In the genomic region with DNA sequence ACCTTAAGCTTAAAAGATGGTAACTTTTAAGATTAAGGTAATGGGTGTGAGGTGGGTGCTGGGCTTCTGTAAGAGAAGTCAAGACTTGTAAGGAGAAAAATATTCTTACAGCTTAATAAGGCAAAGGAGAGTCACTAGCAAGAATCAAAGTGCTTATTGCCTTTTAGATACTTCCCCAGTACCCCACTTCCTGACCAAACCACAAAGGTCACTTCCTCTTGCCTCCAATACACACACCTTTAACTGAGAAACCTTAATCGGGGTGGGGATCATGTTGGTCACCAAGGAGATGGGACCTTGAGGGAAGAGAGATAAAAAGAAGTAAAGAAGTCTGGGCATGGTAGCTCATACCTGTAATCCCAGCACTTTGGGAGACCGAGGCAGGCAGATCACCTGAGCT, we compare ENCODE assay signal across 10 cellular contexts. TPM values are rescaled to one million over a fixed set of nuclear protein-coding genes. Genes with fewer than 3 reads are reported as not detected.
DNase-seq lines count a peak whose midpoint lies in the region; ATAC-seq, FAIRE-seq and TF ChIP-seq lines count a peak whose summit lies in the region.
"Had no signal": no experiment of that assay in that cellular context is flagged by ENCODE, and none has a peak within 500 bp of the region (broad histone marks: within the 10 kb centered on the region; RNA-seq: fewer than 3 reads in every experiment).

No MANE protein-coding gene starts in this region.

- TF ChIP-seq EP300 in K562 (IDR thresholded peaks at IDR 0.05; ENCODE audit: low read length), result no peak

- POLR2A ChIA-PET in K562 (lab: Yijun Ruan, JAX), result interaction anchor here (0.7 kb wide), 1 partner anchor 51 kb away, joined by 3 read pairs; no protein-coding TSS in a partner anchor

- H3K4me2 ChIP-seq in DOHH2 (ENCODE audit: low read length) (peak overlapping the region; percentile 66), K562 (ENCODE audit: insufficient read depth, low read length) (no peak overlapping the region)

- no peaks in the 10 kb centered on the region for H3K9me1 ChIP-seq in K562 (ENCODE audit: control insufficient read depth, insufficient read depth, low read length)

- no peak overlapping the region for H2AFZ ChIP-seq in K562 (ENCODE audit: low read depth, low read length)

- H3K36me3 ChIP-seq in DOHH2 (ENCODE audit: control insufficient read depth, low read length) (no peaks in the 10 kb centered on the region), K562 (ENCODE audit: control insufficient read depth, insufficient read depth, low read length) (no peaks in the 10 kb centered on the region), right lobe of liver (no peaks in the 10 kb centered on the region)

- H3K9me2 ChIP-seq in DOHH2 (replicated peaks; ENCODE audit: control insufficient read depth, low read length), result no peaks in the 10 kb centered on the region

- intact Hi-C loops in K562 (cut with micrococcal nuclease), result loop anchor here (10.0 kb wide), 1 partner anchor 66 kb away; no protein-coding TSS in a partner anchor
- intact Hi-C loops in right lobe of liver (cut with DNase I), result no loop called here

- peak overlapping the region; percentile 45 for H3K27ac ChIP-seq in DOHH2 (ENCODE audit: low read depth, low read length)
- no peak overlapping the region for H3K27ac ChIP-seq in K562 (ENCODE audit: extremely low read depth, low read depth, low read length)
- no peak overlapping the region for H3K27ac ChIP-seq in right lobe of liver

- H3K4me3 ChIP-seq in DOHH2 (ENCODE audit: low read length) (peak overlapping the region; percentile 42), K562 (no peak overlapping the region), right lobe of liver (no peak overlapping the region)

- BruUV-seq in K562 (replicated peaks; lab: Mats Ljungman, UMichigan), result no TSS peak

- ATAC-seq in GM21526 (IDR thresholded peaks at IDR 0.05; ENCODE audit: low FRiP score, unreplicated experiment) (peak; percentile 66), K562 (no peak), right lobe of liver (no peak), GM21619 (IDR thresholded peaks at IDR 0.05; ENCODE audit: unreplicated experiment) (no peak)

- H3K9ac ChIP-seq in K562 (ENCODE audit: insufficient read depth in 1 of 2, low read depth in 2 of 2, low read length in 2 of 2), result no peak overlapping the region

- no peak for FAIRE-seq in K562 (lab: Jason Lieb, UNC)
- FAIRE-seq: colon had no signal

- TF ChIP-seq CTCF in DOHH2 (IDR thresholded peaks at IDR 0.05; ENCODE audit: low read depth, low read length, poor library complexity, severe bottlenecking), result no peak
- TF ChIP-seq CTCF in K562 (IDR thresholded peaks at IDR 0.05 in 2 of 3, conservative IDR thresholded peaks at IDR 0.05 in 1 of 3; ENCODE audit: insufficient read depth in 2 of 3, low read depth in 1 of 3, low read length in 3 of 3), result no peak
- TF ChIP-seq CTCF in right lobe of liver (IDR thresholded peaks at IDR 0.05), result no peak

- H4K20me1 ChIP-seq in DOHH2 (ENCODE audit: control insufficient read depth, insufficient read depth, low read depth, low read length) (no peaks in the 10 kb centered on the region), K562 (replicated peaks; ENCODE audit: control insufficient read depth, insufficient read depth, low read length) (no peaks in the 10 kb centered on the region)

- H3K27me3 ChIP-seq in DOHH2 (ENCODE audit: control insufficient read depth, low read length), result no peaks in the 10 kb centered on the region
- H3K27me3 ChIP-seq in K562 (ENCODE audit: control insufficient read depth in 2 of 2, insufficient read depth in 2 of 2, low read length in 2 of 2), result no peaks in the 10 kb centered on the region
- no peaks in the 10 kb centered on the region for H3K27me3 ChIP-seq in right lobe of liver

- DNase-seq in NOMO-1 treated with dmso at 0.1 percent for 144 hours (lab: John Stamatoyannopoulos, UW; ENCODE audit: unreplicated experiment) (peak; percentile 69), K562 (ENCODE audit: extremely low read depth in 1 of 4, low spot score in 3 of 4) (no peak), right lobe of liver (no peak), AG20443 (ENCODE audit: low spot score) (no peak), LoVo (ENCODE audit: low spot score) (no peak)
- DNase-seq: NCI-H1048 had no signal

- no peak for TF ChIP-seq RAD21 in K562 (CRISPR knock-in tag; conservative IDR thresholded peaks at IDR 0.05 in 1 of 2, IDR thresholded peaks at IDR 0.05 in 1 of 2)

- TF ChIP-seq POLR2A in K562 (conservative IDR thresholded peaks at IDR 0.05), result no peak
- TF ChIP-seq POLR2A in right lobe of liver (IDR thresholded peaks at IDR 0.05), result no peak

- 7% methylated on average over 2 of the region's 2 CpGs for WGBS in K562 (ENCODE audit: insufficient coverage, low coverage, missing lambda C conversion rate)
- 50% methylated on average over 2 of the region's 2 CpGs for WGBS in right lobe of liver (ENCODE audit: insufficient coverage, low coverage, low lambda C conversion rate, missing lambda C conversion rate)

- in situ Hi-C loops in K562 (cut with MboI), result no loop called here

- CTCF ChIA-PET in K562 (lab: Yijun Ruan, JAX; ENCODE audit: low intra/inter-chr PET ratio), result no interaction called here

- H3K9me3 ChIP-seq in DOHH2 (ENCODE audit: control insufficient read depth, insufficient read depth, low read length) (no peaks in the 10 kb centered on the region), K562 (replicated peaks; ENCODE audit: control insufficient read depth, insufficient read depth, low read depth, low read length) (no peaks in the 10 kb centered on the region), right lobe of liver (no peaks in the 10 kb centered on the region)

- no peaks in the 10 kb centered on the region for H3K79me2 ChIP-seq in DOHH2 (ENCODE audit: control insufficient read depth, low read length)
- H3K79me2 ChIP-seq in K562 (ENCODE audit: control insufficient read depth, insufficient read depth, low read length), result no peaks in the 10 kb centered on the region

- H3K4me1 ChIP-seq in DOHH2 (ENCODE audit: control insufficient read depth, low read length), result peaks cover 28% of the 10 kb centered on the region
- H3K4me1 ChIP-seq in K562 (replicated peaks in 1 of 2; ENCODE audit: control insufficient read depth in 2 of 2, insufficient read depth in 2 of 2, low read length in 2 of 2), result peaks cover 23 to 35% of the 10 kb centered on the region in 2 experiments; a peak in 4 of 5 replicates
- H3K4me1 ChIP-seq in right lobe of liver, result no peaks in the 10 kb centered on the region

- no peaks in the 10 kb centered on the region for H3F3A ChIP-seq in DOHH2 (ENCODE audit: control insufficient read depth, insufficient read depth)

TF ChIP-seq in K562, 482 proteins besides CTCF, POLR2A, EP300 and RAD21 (continues in another document):
- TF ChIP-seq ETV6 (IDR thresholded peaks at IDR 0.05; ENCODE audit: borderline replicate concordance in 1 of 2, low read depth in 2 of 2, low read length in 1 of 2), result peak in 1 of 2 experiments; percentile 62; a peak in 1 of 4 replicates
- TF ChIP-seq ETV6 (CRISPR knock-in tag; IDR thresholded peaks at IDR 0.05; ENCODE audit: borderline replicate concordance), result no peak
- no peak for TF ChIP-seq RBM14 (IDR thresholded peaks at IDR 0.05; ENCODE audit: borderline replicate concordance, insufficient read depth, low read depth, low read length)
- TF ChIP-seq, protein P1, sequence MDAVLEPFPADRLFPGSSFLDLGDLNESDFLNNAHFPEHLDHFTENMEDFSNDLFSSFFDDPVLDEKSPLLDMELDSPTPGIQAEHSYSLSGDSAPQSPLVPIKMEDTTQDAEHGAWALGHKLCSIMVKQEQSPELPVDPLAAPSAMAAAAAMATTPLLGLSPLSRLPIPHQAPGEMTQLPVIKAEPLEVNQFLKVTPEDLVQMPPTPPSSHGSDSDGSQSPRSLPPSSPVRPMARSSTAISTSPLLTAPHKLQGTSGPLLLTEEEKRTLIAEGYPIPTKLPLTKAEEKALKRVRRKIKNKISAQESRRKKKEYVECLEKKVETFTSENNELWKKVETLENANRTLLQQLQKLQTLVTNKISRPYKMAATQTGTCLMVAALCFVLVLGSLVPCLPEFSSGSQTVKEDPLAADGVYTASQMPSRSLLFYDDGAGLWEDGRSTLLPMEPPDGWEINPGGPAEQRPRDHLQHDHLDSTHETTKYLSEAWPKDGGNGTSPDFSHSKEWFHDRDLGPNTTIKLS (IDR thresholded peaks at IDR 0.05; ENCODE audit: borderline replicate concordance, low read depth), result no peak
- no peak for TF ChIP-seq BCOR (IDR thresholded peaks at IDR 0.05)
- TF ChIP-seq PHB (CRISPR knock-in tag; IDR thresholded peaks at IDR 0.05), result no peak
- TF ChIP-seq FIP1L1 (IDR thresholded peaks at IDR 0.05; ENCODE audit: low read depth, low read length, poor library complexity, severe bottlenecking), result no peak
- no peak for TF ChIP-seq NR2C2 (CRISPR knock-in tag; IDR thresholded peaks at IDR 0.05)
- TF ChIP-seq NR2C2 (tag; IDR thresholded peaks at IDR 0.05), result no peak
- TF ChIP-seq HNRNPLL (IDR thresholded peaks at IDR 0.05; ENCODE audit: low read depth, low read length, poor library complexity, severe bottlenecking), result no peak
- no peak for TF ChIP-seq TCF3 (CRISPR knock-in tag; IDR thresholded peaks at IDR 0.05)

RNA-seq across cellular contexts. Expression of a gene that starts 10.6 kb away (rescaled TPM):
- total RNA-seq in K562 (2011; cell fraction: chromatin; rRNA removed; ENCODE audit: low replicate concordance), result 70.8 and 90.9 TPM in 2 replicates
- total RNA-seq in K562 (2011; cell fraction: nucleolus; rRNA removed), result 37.9 and 38.0 TPM in 2 replicates
- total RNA-seq in K562 (2011; cell fraction: nucleoplasm; rRNA removed), result 41.7 and 49.2 TPM in 2 replicates
- total RNA-seq in K562 (2014; rRNA removed) (21.2 and 26.9 TPM in 2 replicates), K562 (2014; rRNA removed; fragmentation: Illumina TruSeq; extraction: Trizol) (15.3 and 16.4 TPM in 2 replicates), K562 (2015; rRNA removed; fragmentation: Illumina TruSeq; extraction: Trizol) (17.2 and 18.8 TPM in 2 replicates), K562 (2021) (18.8 and 21.1 TPM in 2 replicates), right lobe of liver (10 to 100 TPM; 14.7 to 20.2 (median 17.9) TPM)
- polyA plus RNA-seq in K562 (2011; rRNA removed) (20.7 and 21.2 TPM in 2 replicates), K562 (2014; fragmentation: Illumina TruSeq; extraction: Trizol) (11.6 and 13.0 TPM in 2 replicates), K562 (2014; fragmentation: Nextera tagmentation; extraction: Ambion mirVana) (1 to 10 TPM; 6.4 to 7.0 TPM), K562 (2014; rRNA removed) (17.2 and 21.3 TPM in 2 replicates)
- polyA plus RNA-seq in K562 (2011; cell fraction: cytosol; rRNA removed), result 11.5 and 12.7 TPM in 2 replicates
- 72.0 and 76.5 TPM in 2 replicates for polyA plus RNA-seq in K562 (2011; cell fraction: nucleus; rRNA removed)
- polyA plus RNA-seq in K562 (2012), result 8.2 and 8.9 TPM in 2 replicates
- polyA minus RNA-seq in K562 (2011; rRNA and poly(A)+ RNA removed), result 34.9 and 41.6 TPM in 2 replicates
- 8.5 and 8.8 TPM in 2 replicates for polyA minus RNA-seq in K562 (2011; cell fraction: cytosol; rRNA and poly(A)+ RNA removed)
- 37.4 and 52.9 TPM in 2 replicates for polyA minus RNA-seq in K562 (2011; cell fraction: nucleus; rRNA and poly(A)+ RNA removed)
